Comparison of ENCODE assay signal across 10 cellular contexts in genomic region chr19:42131149-42132029, GRCh38. TPM values are rescaled to one million over a fixed set of nuclear protein-coding genes. Genes with fewer than 3 reads are reported as not detected.
A peak's percentile ranks its signal among the peaks of the same experiment; 100 is the strongest.
DNase-seq lines count a peak whose midpoint lies in the region; ATAC-seq and TF ChIP-seq lines count a peak whose summit lies in the region.
"Had no signal": no experiment of that assay in that cellular context is flagged by ENCODE, and none has a peak within 500 bp of the region (broad histone marks: within the 10 kb centered on the region; RNA-seq: fewer than 3 reads in every experiment).

No MANE protein-coding gene starts in this region.

- ATAC-seq in activated CD8-positive, alpha-beta T cell treated with anti-CD3 and anti-CD28 coated beads for 36 hours, result no peak
- ATAC-seq: Panc1 had no signal

- peaks cover 15% of the 10 kb centered on the region for H3K4me1 Mint-ChIP-seq in MCF 10A (ENCODE audit: insufficient read depth, unreplicated experiment)
- peaks cover 52% of the 10 kb centered on the region for H3K4me1 Mint-ChIP-seq in activated CD8-positive, alpha-beta T cell treated with anti-CD3 and anti-CD28 coated beads for 36 hours (ENCODE audit: low read depth)

- H3K4me1 ChIP-seq in breast epithelium (no peaks in the 10 kb centered on the region), thymus (ENCODE audit: control insufficient read depth, insufficient read depth, low read length) (peaks cover 17% of the 10 kb centered on the region)

- no TSS peak for BruUV-seq in MCF 10A (replicated peaks; lab: Mats Ljungman, UMichigan)

- no peak overlapping the region for H3K27ac Mint-ChIP-seq in MCF 10A (ENCODE audit: low read depth, unreplicated experiment)
- H3K27ac Mint-ChIP-seq in activated CD8-positive, alpha-beta T cell treated with anti-CD3 and anti-CD28 coated beads for 36 hours, result peak overlapping the region; percentile 79

- H3K9me3 Mint-ChIP-seq in MCF 10A (ENCODE audit: unreplicated experiment), result no peaks in the 10 kb centered on the region
- H3K9me3 Mint-ChIP-seq in activated CD8-positive, alpha-beta T cell treated with anti-CD3 and anti-CD28 coated beads for 36 hours, result no peaks in the 10 kb centered on the region

- no peak for DNase-seq in breast epithelium (ENCODE audit: low spot score in 2 of 2)
- DNase-seq in MCF 10A (ENCODE audit: unreplicated experiment), result no peak
- no peak for DNase-seq in activated CD8-positive, alpha-beta T cell treated with anti-CD3 and anti-CD28 coated beads for 36 hours
- no peak for DNase-seq in stimulated activated naive CD4-positive, alpha-beta T cell treated with Interleukin-2 at 50 U/mL for 16 hours (lab: John Stamatoyannopoulos, UW)
- DNase-seq in posterior vena cava (ENCODE audit: low spot score), result no peak
- no peak for DNase-seq in SIG-M5 (lab: John Stamatoyannopoulos, UW)
- DNase-seq: DMS153 had no signal

- H3K36me3 ChIP-seq in breast epithelium (no peaks in the 10 kb centered on the region), thymus (ENCODE audit: control insufficient read depth, insufficient read depth) (no peaks in the 10 kb centered on the region)

- POLR2A ChIA-PET in MCF 10A (lab: Yijun Ruan, JAX), result interaction anchor here (0.6 to 2.0 kb wide), 3 partner anchors 18 to 111 kb away, joined by 4 to 12 read pairs (median 4); partner anchors contain the start of gene GSK3A
- POLR2A ChIA-PET in activated CD8-positive, alpha-beta T cell treated with anti-CD3 and anti-CD28 coated beads for 36 hours (lab: Charles Lee), result interaction anchor here (1.0 to 3.1 kb wide), 4 partner anchors 9 to 124 kb away, joined by 3 to 22 read pairs (median 4); partner anchors contain the start of gene GSK3A

- H3K9me3 ChIP-seq in breast epithelium (no peaks in the 10 kb centered on the region), thymus (ENCODE audit: control insufficient read depth) (no peaks in the 10 kb centered on the region)

- no peaks in the 10 kb centered on the region for H3K27me3 Mint-ChIP-seq in MCF 10A (ENCODE audit: insufficient read depth, unreplicated experiment)
- no peaks in the 10 kb centered on the region for H3K27me3 Mint-ChIP-seq in activated CD8-positive, alpha-beta T cell treated with anti-CD3 and anti-CD28 coated beads for 36 hours

- intact Hi-C loops in breast epithelium (cut with DNase I; ENCODE audit: low total_unique reads) (no loop called here), MCF 10A (cut with micrococcal nuclease) (no loop called here), posterior vena cava (cut with DNase I) (loop anchor here (5.0 to 10.0 kb wide), 2 partner anchors 51 to 193 kb away; partner anchors contain the start of gene MEGF8 (in 1 of the 2))
- intact Hi-C loops in activated CD8-positive, alpha-beta T cell treated with anti-CD3 and anti-CD28 coated beads for 36 hours (cut with micrococcal nuclease), result loop anchor here (2.0 to 10.0 kb wide), 3 partner anchors 23 to 153 kb away; no protein-coding TSS in a partner anchor

- H3K27ac ChIP-seq in breast epithelium, result no peak overlapping the region
- no peak overlapping the region for H3K27ac ChIP-seq in thymus (ENCODE audit: low read depth)

- 93% methylated on average over 6 of the region's 6 CpGs for WGBS in thymus

- H3K4me3 ChIP-seq in breast epithelium (peak overlapping the region; percentile 19 to 46 (median 31)), iPS-11a (ENCODE audit: low read depth, low read length) (peak overlapping the region; percentile 50), thymus (ENCODE audit: low read length) (peak overlapping the region; percentile 12)

- TF ChIP-seq CTCF in breast epithelium (IDR thresholded peaks at IDR 0.05), result no peak
- no peak for TF ChIP-seq CTCF in MCF 10A (IDR thresholded peaks at IDR 0.05; ENCODE audit: unreplicated experiment)
- no peak for TF ChIP-seq CTCF in activated CD8-positive, alpha-beta T cell treated with anti-CD3 and anti-CD28 coated beads for 36 hours (IDR thresholded peaks at IDR 0.05)

- CTCF ChIA-PET in MCF 10A (lab: Yijun Ruan, JAX), result interaction anchor here (0.6 to 5.3 kb wide), 14 partner anchors 15 to 269 kb away, joined by 3 to 61 read pairs (median 4); no protein-coding TSS in a partner anchor
- CTCF ChIA-PET in activated CD8-positive, alpha-beta T cell treated with anti-CD3 and anti-CD28 coated beads for 36 hours (lab: Charles Lee), result interaction anchor here (1.4 to 2.8 kb wide), 5 partner anchors 10 to 166 kb away, joined by 4 to 47 read pairs (median 20); no protein-coding TSS in a partner anchor

- peaks cover 5% of the 10 kb centered on the region for H3K36me3 Mint-ChIP-seq in MCF 10A (ENCODE audit: insufficient read depth, unreplicated experiment)
- H3K36me3 Mint-ChIP-seq in activated CD8-positive, alpha-beta T cell treated with anti-CD3 and anti-CD28 coated beads for 36 hours (ENCODE audit: low read depth), result peaks cover 6% of the 10 kb centered on the region

- H3K27me3 ChIP-seq in breast epithelium, result peaks cover 0 to 12% of the 10 kb centered on the region in 2 donors
- H3K27me3 ChIP-seq in thymus (ENCODE audit: control insufficient read depth, insufficient read depth), result no peaks in the 10 kb centered on the region

- H3K4me3 Mint-ChIP-seq in MCF 10A (ENCODE audit: unreplicated experiment), result no peak overlapping the region
- H3K4me3 Mint-ChIP-seq in activated CD8-positive, alpha-beta T cell treated with anti-CD3 and anti-CD28 coated beads for 36 hours, result peak overlapping the region; percentile 78

- TF ChIP-seq POLR2A in breast epithelium (IDR thresholded peaks at IDR 0.05), result no peak

RNA-seq across cellular contexts. Expression of gene POU2F2, which starts 0.9 kb away (rescaled TPM):
- total RNA-seq in breast epithelium (1 to 10 TPM; 1.2 to 2.9 (median 1.6) TPM), MCF 10A (2022) (0.49 and 0.70 TPM in 2 replicates), posterior vena cava (1 to 10 TPM; 2.1 to 3.1 TPM)
- total RNA-seq in activated CD8-positive, alpha-beta T cell treated with anti-CD3 and anti-CD28 coated beads for 36 hours, result 10 to 100 TPM; 37.7 to 40.7 TPM
- polyA plus RNA-seq in thymus, result 7.7 TPM

RNA-seq across cellular contexts. Expression of gene ZNF574, which starts 55.4 kb away (rescaled TPM):
- 10 to 100 TPM; 13.8 to 19.2 (median 15.1) TPM for total RNA-seq in breast epithelium
- total RNA-seq in MCF 10A (2022), result 12.2 and 13.5 TPM in 2 replicates
- total RNA-seq in activated CD8-positive, alpha-beta T cell treated with anti-CD3 and anti-CD28 coated beads for 36 hours, result 10 to 100 TPM; 12.4 to 12.8 TPM
- 5.7 TPM for polyA plus RNA-seq in thymus
- 1 to 10 TPM; 7.6 to 9.1 TPM for total RNA-seq in posterior vena cava

Comparison
In these comparisons a context has a peak if more than half of its experiments do, and no peak if none do; other contexts are left out.
1. RNA of gene POU2F2, which starts 0.9 kb away (total RNA-seq): 37.7 to 40.7 TPM in activated CD8-positive, alpha-beta T cell treated with anti-CD3 and anti-CD28 coated beads for 36 hours; 2.1 to 3.1 TPM in posterior vena cava, 1.2 to 2.9 TPM in breast epithelium and 0.49 to 0.70 TPM in MCF 10A; every median in the first group is over 4 times any median in the second.
2. intact Hi-C loops: an anchor here in activated CD8-positive, alpha-beta T cell treated with anti-CD3 and anti-CD28 coated beads for 36 hours (2.0 to 10.0 kb wide) and posterior vena cava (5.0 to 10.0 kb wide); none called in breast epithelium and MCF 10A.
3. Peak in every context shown above with its lines, with median percentiles within 50 percentile points of each other: H3K4me3 ChIP-seq.